ENCODE assay signal across 11 cellular contexts in genomic region chr16:88651989-88652762, GRCh38. TPM values are rescaled to one million over a fixed set of nuclear protein-coding genes. Genes with fewer than 3 reads are reported as not detected.
DNase-seq lines count a peak whose midpoint lies in the region; ATAC-seq and TF ChIP-seq lines count a peak whose summit lies in the region.
"Had no signal": no experiment of that assay in that cellular context is flagged by ENCODE, and none has a peak within 500 bp of the region (broad histone marks: within the 10 kb centered on the region; RNA-seq: fewer than 3 reads in every experiment).

No MANE protein-coding gene starts in this region.

- no peak overlapping the region for H2AFZ ChIP-seq in OCI-LY3 (ENCODE audit: low read depth, low read length)

- H3K9me3 Mint-ChIP-seq in endodermal cell = no peaks in the 10 kb centered on the region
- H3K9me3 Mint-ChIP-seq: neural crest cell had no signal

- H4K20me1 ChIP-seq in OCI-LY3 (ENCODE audit: insufficient read depth, low read length) = peaks cover 34% of the 10 kb centered on the region

- peaks cover 16% of the 10 kb centered on the region for H3K36me3 Mint-ChIP-seq in endodermal cell (ENCODE audit: low read depth)

- peak overlapping the region; percentile 20 for H3K4me3 Mint-ChIP-seq in endodermal cell

- H3K9me3 ChIP-seq in OCI-LY3 (ENCODE audit: insufficient read depth, low read length) (no peaks in the 10 kb centered on the region), endodermal cell (ENCODE audit: control insufficient read depth, low read length) (no peaks in the 10 kb centered on the region), sigmoid colon (no peaks in the 10 kb centered on the region)

- no peaks in the 10 kb centered on the region for H3K27me3 Mint-ChIP-seq in endodermal cell (ENCODE audit: insufficient read depth)

- WGBS in endodermal cell (ENCODE audit: insufficient coverage in 1 of 2, insufficient read length in 1 of 2), 2 experiments = 91 to 93% methylated on average over 19 to 30 of the region's 30 CpGs
- WGBS in sigmoid colon, 2 donors = 84 to 89% methylated on average over 30 of the region's 30 CpGs

- no peak for TF ChIP-seq POLR2A in sigmoid colon (IDR thresholded peaks at IDR 0.05)

- peak overlapping the region; percentile 98 for H3K9ac ChIP-seq in OCI-LY3 (ENCODE audit: low read length)
- H3K9ac ChIP-seq in endodermal cell (ENCODE audit: extremely low read depth, low read length, poor library complexity, severe bottlenecking) = no peak overlapping the region

- H3K4me1 Mint-ChIP-seq in endodermal cell = peaks cover 5% of the 10 kb centered on the region

- H3K27ac Mint-ChIP-seq in endodermal cell = no peak overlapping the region

- TF ChIP-seq CTCF in GM12865 (IDR thresholded peaks at IDR 0.05; ENCODE audit: insufficient read depth, low read depth, low read length, missing control alignments) (no peak), OCI-LY3 (IDR thresholded peaks at IDR 0.05; ENCODE audit: low read depth, low read length) (no peak), endodermal cell (conservative IDR thresholded peaks at IDR 0.05) (no peak), sigmoid colon (IDR thresholded peaks at IDR 0.05) (no peak)

- H3K4me2 ChIP-seq in OCI-LY3 (ENCODE audit: low read length) = peak overlapping the region; percentile 99

- H3K79me2 ChIP-seq in OCI-LY3 (ENCODE audit: low read length) = peaks cover 36% of the 10 kb centered on the region

- H3K36me3 ChIP-seq in OCI-LY3 (replicated peaks; ENCODE audit: low read depth, low read length) (peaks cover 52% of the 10 kb centered on the region), endodermal cell (ENCODE audit: control insufficient read depth, insufficient read depth, low read length) (no peaks in the 10 kb centered on the region), sigmoid colon (peaks cover 0 to 51% (median 4%) of the 10 kb centered on the region in 4 donors)

- ATAC-seq in GM21576 (IDR thresholded peaks at IDR 0.05; ENCODE audit: unreplicated experiment) (no peak), HG02852 (IDR thresholded peaks at IDR 0.05; ENCODE audit: unreplicated experiment) (no peak)

- H3K27ac ChIP-seq in OCI-LY3 (ENCODE audit: low read length) (peak overlapping the region; percentile 97), endodermal cell (ENCODE audit: low read depth, low read length) (no peak overlapping the region), sigmoid colon (peak overlapping the region in 3 of 4 donors; percentile 62 to 68 (median 67))

- DNase-seq in GM12865 (ENCODE audit: low read depth) (peak; percentile 51), endodermal cell (no peak), sigmoid colon (no peak), NCI-H510A treated with DMSO at 0.1 percent for 48 hours (lab: John Stamatoyannopoulos, UW) (no peak)
- no peak for DNase-seq in stimulated activated CD4-positive, alpha-beta T cell treated with anti-CD3 and anti-CD28 coated beads, Interleukin-1b, Interleukin-23, amount 100 ng/mL, for 48 hours
- DNase-seq: cerebellar nuclear complex, NCI-H1092 treated with DMSO at 0.1 percent for 48 hours had no signal

- H3K4me1 ChIP-seq in OCI-LY3 (ENCODE audit: low read length) = peaks cover 34% of the 10 kb centered on the region
- peaks cover 5% of the 10 kb centered on the region for H3K4me1 ChIP-seq in endodermal cell (ENCODE audit: control insufficient read depth, insufficient read depth, low read length)
- peaks cover 0 to 24% (median 20%) of the 10 kb centered on the region in 4 donors for H3K4me1 ChIP-seq in sigmoid colon

- peak overlapping the region; percentile 51 for H3K4me3 ChIP-seq in GM12865 (ENCODE audit: low read depth, low read length)
- peak overlapping the region; percentile 99 for H3K4me3 ChIP-seq in OCI-LY3 (ENCODE audit: low read length)
- H3K4me3 ChIP-seq in endodermal cell (ENCODE audit: low read length) = no peak overlapping the region
- no peak overlapping the region for H3K4me3 ChIP-seq in sigmoid colon

- intact Hi-C loops in sigmoid colon (cut with DNase I) = no loop called here

- no peak for TF ChIP-seq EP300 in sigmoid colon (IDR thresholded peaks at IDR 0.05)

- H3K27me3 ChIP-seq in OCI-LY3 (ENCODE audit: low read depth, low read length) (no peaks in the 10 kb centered on the region), endodermal cell (ENCODE audit: control insufficient read depth, insufficient read depth, low read length, poor library complexity, severe bottlenecking) (no peaks in the 10 kb centered on the region), sigmoid colon (peaks cover 0 to 14% (median 0%) of the 10 kb centered on the region in 3 donors)

RNA-seq across cellular contexts. Expression of gene CYBA, which starts 1.3 kb away (rescaled TPM):
- total RNA-seq in endodermal cell = 100 to 1,000 TPM; 188 to 220 TPM
- 63.0 TPM for polyA plus RNA-seq in endodermal cell (2013, experiment 1 of 2)
- 54.6 TPM for polyA plus RNA-seq in endodermal cell (2013, experiment 2 of 2)
- total RNA-seq in sigmoid colon = 100 to 1,000 TPM in 2 of 4 donors, 10 to 100 TPM in 2; 63.1 to 147 (median 105) TPM
- polyA plus RNA-seq in sigmoid colon = 100 to 1,000 TPM in 2 of 3 donors, 10 to 100 TPM in 1; 81.1 to 429 (median 208) TPM

RNA-seq across cellular contexts. Expression of gene MVD, which starts 10.7 kb away (rescaled TPM):
- total RNA-seq in endodermal cell (10 to 100 TPM; 79.8 to 81.4 TPM), sigmoid colon (10 to 100 TPM; 16.8 to 25.7 (median 23.2) TPM)
- polyA plus RNA-seq in endodermal cell (2013, experiment 1 of 2) = 111 TPM
- 106 TPM for polyA plus RNA-seq in endodermal cell (2013, experiment 2 of 2)
- 100 to 1,000 TPM in 1 of 3 donors, 10 to 100 TPM in 2; 41.4 to 206 (median 84.8) TPM for polyA plus RNA-seq in sigmoid colon

RNA-seq across cellular contexts. Expression of gene IL17C, which starts 13.8 kb away (rescaled TPM):
- total RNA-seq in endodermal cell = not detected
- not detected for polyA plus RNA-seq in endodermal cell (2013, experiment 1 of 2)
- polyA plus RNA-seq in endodermal cell (2013, experiment 2 of 2) = not detected
- total RNA-seq in sigmoid colon = not detected
- under 1 TPM in 1 of 3 donors, not detected in 2; 0.96 TPM for polyA plus RNA-seq in sigmoid colon

RNA-seq across cellular contexts. Expression of gene SNAI3, which starts 34.1 kb away (rescaled TPM):
- total RNA-seq in endodermal cell (1 to 10 TPM in 1 of 2 donors, under 1 TPM in 1; 0.77 to 2.1 TPM), sigmoid colon (under 1 TPM in 2 of 4 donors, not detected in 2; 0.71 to 0.82 TPM)
- polyA plus RNA-seq in endodermal cell (2013, experiment 1 of 2) = 0.75 TPM
- polyA plus RNA-seq in endodermal cell (2013, experiment 2 of 2) = 0.46 TPM
- polyA plus RNA-seq in sigmoid colon = 1 to 10 TPM in 1 of 3 donors, under 1 TPM in 2; 0.46 to 3.0 (median 0.60) TPM
- total RNA-seq: neural crest cell had no signal

RNA-seq across cellular contexts. Expression of gene RNF166, which starts 54.0 kb away (rescaled TPM):
- total RNA-seq in endodermal cell (10 to 100 TPM; 24.2 to 27.2 TPM), sigmoid colon (10 to 100 TPM; 16.0 to 21.4 (median 17.9) TPM)
- 37.1 TPM for polyA plus RNA-seq in endodermal cell (2013, experiment 1 of 2)
- 29.8 TPM for polyA plus RNA-seq in endodermal cell (2013, experiment 2 of 2)
- polyA plus RNA-seq in sigmoid colon = 10 to 100 TPM in 1 of 3 donors, 1 to 10 TPM in 2; 5.4 to 34.8 (median 6.2) TPM

Comparison
In these comparisons a context has a peak if more than half of its experiments do, and no peak if none do; other contexts are left out.
1. H3K4me3 ChIP-seq: peak in GM12865 (single experiment) and OCI-LY3 (single experiment); none in endodermal cell (single experiment) and sigmoid colon (0 of 4).